In genomic region chr1:32765561-32766327, GRCh38 we compare ENCODE assay signal across 13 cellular contexts. TPM values are rescaled to one million over a fixed set of nuclear protein-coding genes. Genes with fewer than 3 reads are reported as not detected.
A peak's percentile ranks its signal among the peaks of the same experiment; 100 is the strongest.
DNase-seq lines count a peak whose midpoint lies in the region; ATAC-seq and TF ChIP-seq lines count a peak whose summit lies in the region.
"Had no signal": no experiment of that assay in that cellular context is flagged by ENCODE, and none has a peak within 500 bp of the region (broad histone marks: within the 10 kb centered on the region; RNA-seq: fewer than 3 reads in every experiment).

No MANE protein-coding gene starts in this region.

- ATAC-seq in RWPE2 (ENCODE audit: low read depth), result no peak
- ATAC-seq in HG03460 (IDR thresholded peaks at IDR 0.05; ENCODE audit: unreplicated experiment), result no peak
- ATAC-seq: left colon had no signal

- H3K27me3 ChIP-seq in RWPE2 (ENCODE audit: insufficient read depth, poor library complexity, severe bottlenecking), result no peaks in the 10 kb centered on the region
- no peaks in the 10 kb centered on the region for H3K27me3 ChIP-seq in iPS-20b (ENCODE audit: insufficient read depth, low read length)
- no peaks in the 10 kb centered on the region for H3K27me3 ChIP-seq in thymus (ENCODE audit: control insufficient read depth, insufficient read depth)
- H3K27me3 ChIP-seq: testis had no signal

- 96% methylated on average over 28 of the region's 28 CpGs for WGBS in thymus

- peaks cover 54% of the 10 kb centered on the region for H3K4me1 ChIP-seq in RWPE2 (ENCODE audit: insufficient read depth, poor library complexity, severe bottlenecking)
- H3K4me1 ChIP-seq in iPS-20b (ENCODE audit: insufficient read depth, low read length), result peaks cover 33% of the 10 kb centered on the region
- H3K4me1 ChIP-seq in thymus (ENCODE audit: control insufficient read depth, insufficient read depth, low read length), result peaks cover 6% of the 10 kb centered on the region

- peak overlapping the region; percentile 88 for H3K9ac ChIP-seq in iPS-20b (ENCODE audit: low read depth, low read length)

- H3K36me3 ChIP-seq in RWPE2 (ENCODE audit: low read depth) (peaks cover 57% of the 10 kb centered on the region), iPS-20b (ENCODE audit: insufficient read depth, low read depth, low read length) (peaks cover 37% of the 10 kb centered on the region), thymus (ENCODE audit: control insufficient read depth, insufficient read depth) (no peaks in the 10 kb centered on the region)

- no peak for TF ChIP-seq CTCF in RWPE2 (IDR thresholded peaks at IDR 0.05; ENCODE audit: poor library complexity, severe bottlenecking)

- H3K4me3 ChIP-seq in RWPE2 (ENCODE audit: severe bottlenecking) (no peak overlapping the region), iPS-20b (ENCODE audit: low read length) (peak overlapping the region; percentile 67), thymus (ENCODE audit: low read length) (no peak overlapping the region)

- DNase-seq in NCI-H1436 (lab: John Stamatoyannopoulos, UW) (peak; percentile 43), NCI-H1436 treated with DMSO at 0.1 percent for 48 hours (lab: John Stamatoyannopoulos, UW) (no peak), RWPE2 (ENCODE audit: low spot score) (no peak), AML-193 (lab: John Stamatoyannopoulos, UW) (no peak)
- no peak for DNase-seq in central memory CD4-positive, alpha-beta T cell
- DNase-seq: activated CD8-positive, alpha-beta memory T cell treated with anti-CD3 and anti-CD28 coated beads, Interleukin-2, amount 50 U/mL, for 4 hours; activated naive CD8-positive, alpha-beta T cell treated with anti-CD3 and anti-CD28 coated beads, Interleukin-2, amount 10 ng/mL, durations not matched to agents 7 days and 5 days; left colon; NCI-H1048; testis had no signal

- H3K27ac ChIP-seq in RWPE2 (ENCODE audit: poor library complexity, severe bottlenecking), result peak overlapping the region; percentile 100
- peak overlapping the region; percentile 96 for H3K27ac ChIP-seq in iPS-20b (ENCODE audit: low read length)
- peak overlapping the region; percentile 48 for H3K27ac ChIP-seq in thymus (ENCODE audit: low read depth)
- H3K27ac ChIP-seq: testis had no signal

- no peaks in the 10 kb centered on the region for H3K9me3 ChIP-seq in RWPE2 (ENCODE audit: severe bottlenecking)
- no peaks in the 10 kb centered on the region for H3K9me3 ChIP-seq in iPS-20b (ENCODE audit: insufficient read depth, low read depth, low read length)
- H3K9me3 ChIP-seq in thymus (ENCODE audit: control insufficient read depth), result no peaks in the 10 kb centered on the region
- H3K9me3 ChIP-seq: testis had no signal

RNA-seq across cellular contexts. Expression of gene YARS1, which starts 51.4 kb away (rescaled TPM):
- polyA plus RNA-seq in thymus, result 41.7 TPM

RNA-seq across cellular contexts. Expression of gene S100PBP, which starts 51.7 kb away (rescaled TPM):
- polyA plus RNA-seq in thymus, result 29.1 TPM

Comparison
In these comparisons a context has a peak if more than half of its experiments do, and no peak if none do; other contexts are left out.
1. H3K27ac ChIP-seq: peak in every context shown above with its lines; median percentile 100 in RWPE2; 96 in iPS-20b; 48 in thymus.